Comparison of ENCODE assay signal across 3 cellular contexts in the genomic region with DNA sequence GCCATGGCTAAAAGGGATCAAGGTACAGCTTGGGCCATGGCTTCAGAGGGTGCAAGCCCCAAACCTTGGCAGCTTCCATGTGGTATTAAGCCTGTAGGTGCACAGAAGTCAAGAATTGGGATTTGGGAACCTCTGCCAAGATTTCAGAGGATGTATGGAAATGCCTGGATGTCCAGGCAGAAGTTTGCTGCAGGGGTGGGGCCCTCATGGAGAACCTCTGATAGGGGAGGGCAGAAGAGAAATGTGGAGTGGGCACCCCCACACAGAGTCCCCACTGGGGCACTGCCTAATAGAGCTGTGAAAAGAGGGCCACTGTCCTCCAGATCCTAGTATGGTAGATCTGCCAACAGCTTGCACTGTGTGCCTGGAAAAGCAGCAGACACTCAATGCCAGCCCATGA. TPM values are rescaled to one million over a fixed set of nuclear protein-coding genes. Genes with fewer than 3 reads are reported as not detected.
DNase-seq lines count a peak whose midpoint lies in the region; ATAC-seq, FAIRE-seq and TF ChIP-seq lines count a peak whose summit lies in the region.
"Not testable (repeated sequence)": the region's sequence is repeated elsewhere in the genome, so short reads cannot be mapped to it uniquely, and the experiment has no call there.

No MANE protein-coding gene starts in this region.

- BruUV-seq in K562 (replicated peaks; lab: Mats Ljungman, UMichigan) = not testable (repeated sequence)

- not testable (repeated sequence) for H3K9ac ChIP-seq in K562 (ENCODE audit: insufficient read depth in 1 of 2, low read depth in 2 of 2, low read length in 2 of 2); endodermal cell (ENCODE audit: extremely low read depth, low read length, poor library complexity, severe bottlenecking)

- CTCF ChIA-PET in HEK293 (lab: Yijun Ruan, JAX); K562 (lab: Yijun Ruan, JAX; ENCODE audit: low intra/inter-chr PET ratio): not testable (repeated sequence)

- not testable (repeated sequence) for H3K9me3 ChIP-seq in HEK293 (ENCODE audit: control insufficient read depth, insufficient read depth, low read depth, low read length); K562 (replicated peaks; ENCODE audit: control insufficient read depth, insufficient read depth, low read depth, low read length)
- peaks cover 27% of the 10 kb centered on the region for H3K9me3 ChIP-seq in endodermal cell (ENCODE audit: control insufficient read depth, low read length)

- not testable (repeated sequence) for H3K36me3 Mint-ChIP-seq in endodermal cell (ENCODE audit: low read depth)

- H3K27me3 ChIP-seq in K562 (ENCODE audit: control insufficient read depth in 2 of 2, insufficient read depth in 2 of 2, low read length in 2 of 2) = not testable (repeated sequence)
- peaks cover 17% of the 10 kb centered on the region for H3K27me3 ChIP-seq in endodermal cell (ENCODE audit: control insufficient read depth, insufficient read depth, low read length, poor library complexity, severe bottlenecking)

- TF ChIP-seq CTCF in HEK293 (tag by site-specific recombination; IDR thresholded peaks at IDR 0.05); K562 (IDR thresholded peaks at IDR 0.05 in 2 of 3, conservative IDR thresholded peaks at IDR 0.05 in 1 of 3; ENCODE audit: insufficient read depth in 2 of 3, low read depth in 1 of 3, low read length in 3 of 3); endodermal cell (conservative IDR thresholded peaks at IDR 0.05): not testable (repeated sequence)

- peaks cover 30% of the 10 kb centered on the region for H3K9me3 Mint-ChIP-seq in endodermal cell

- not testable (repeated sequence) for H3K4me3 Mint-ChIP-seq in endodermal cell

- not testable (repeated sequence) for TF ChIP-seq RAD21 in K562 (CRISPR knock-in tag; conservative IDR thresholded peaks at IDR 0.05 in 1 of 2, IDR thresholded peaks at IDR 0.05 in 1 of 2)

- H3K9me1 ChIP-seq in K562 (ENCODE audit: control insufficient read depth, insufficient read depth, low read length) = not testable (repeated sequence)

- POLR2A ChIA-PET in HEK293 (lab: Yijun Ruan, JAX); K562 (lab: Yijun Ruan, JAX): not testable (repeated sequence)

- DNase-seq in K562 (ENCODE audit: extremely low read depth in 1 of 4, low spot score in 3 of 4); endodermal cell: not testable (repeated sequence)

- not testable (repeated sequence) for H3K27me3 Mint-ChIP-seq in endodermal cell (ENCODE audit: insufficient read depth)

- H3K4me3 ChIP-seq in HEK293 (ENCODE audit: low read depth, low read length); K562: not testable (repeated sequence)
- H3K4me3 ChIP-seq in endodermal cell (ENCODE audit: low read length) = peak overlapping the region; percentile 29

- not testable (repeated sequence) for FAIRE-seq in K562 (lab: Jason Lieb, UNC)

- H4K20me1 ChIP-seq in K562 (replicated peaks; ENCODE audit: control insufficient read depth, insufficient read depth, low read length) = not testable (repeated sequence)

- in situ Hi-C loops in K562 (cut with MboI) = not testable (repeated sequence)

- not testable (repeated sequence) for ATAC-seq in K562

- not testable (repeated sequence) for H3K4me2 ChIP-seq in K562 (ENCODE audit: insufficient read depth, low read length)

- intact Hi-C loops in K562 (cut with micrococcal nuclease) = not testable (repeated sequence)

- H3K36me3 ChIP-seq in HEK293 (ENCODE audit: control insufficient read depth in 2 of 2, insufficient read depth in 1 of 2, low read length in 2 of 2); K562 (ENCODE audit: control insufficient read depth, insufficient read depth, low read length); endodermal cell (ENCODE audit: control insufficient read depth, insufficient read depth, low read length): not testable (repeated sequence)

- not testable (repeated sequence) for H3K79me2 ChIP-seq in K562 (ENCODE audit: control insufficient read depth, insufficient read depth, low read length)

- H3K27ac ChIP-seq in HEK293 (ENCODE audit: extremely low read depth, low read depth, low read length); K562 (ENCODE audit: extremely low read depth, low read depth, low read length); endodermal cell (ENCODE audit: low read depth, low read length): not testable (repeated sequence)

- TF ChIP-seq EP300 in K562 (IDR thresholded peaks at IDR 0.05; ENCODE audit: low read length) = not testable (repeated sequence)

- not testable (repeated sequence) for TF ChIP-seq POLR2A in K562 (conservative IDR thresholded peaks at IDR 0.05)

- H2AFZ ChIP-seq in K562 (ENCODE audit: low read depth, low read length) = not testable (repeated sequence)

- H3K4me1 ChIP-seq in HEK293 (ENCODE audit: control insufficient read depth, insufficient read depth, low read length); K562 (replicated peaks in 1 of 2; ENCODE audit: control insufficient read depth in 2 of 2, insufficient read depth in 2 of 2, low read length in 2 of 2); endodermal cell (ENCODE audit: control insufficient read depth, insufficient read depth, low read length): not testable (repeated sequence)

- not testable (repeated sequence) for H3K4me1 Mint-ChIP-seq in endodermal cell

- H3K27ac Mint-ChIP-seq in endodermal cell = not testable (repeated sequence)

TF ChIP-seq in HEK293, 187 proteins besides CTCF, POLR2A, EP300 and RAD21:
- TF ChIP-seq SETDB1 (IDR thresholded peaks at IDR 0.05; ENCODE audit: insufficient read length, low read length) = peak; percentile 67

TF ChIP-seq in K562, 482 proteins besides CTCF, POLR2A, EP300 and RAD21:
- TF ChIP-seq, protein P1, sequence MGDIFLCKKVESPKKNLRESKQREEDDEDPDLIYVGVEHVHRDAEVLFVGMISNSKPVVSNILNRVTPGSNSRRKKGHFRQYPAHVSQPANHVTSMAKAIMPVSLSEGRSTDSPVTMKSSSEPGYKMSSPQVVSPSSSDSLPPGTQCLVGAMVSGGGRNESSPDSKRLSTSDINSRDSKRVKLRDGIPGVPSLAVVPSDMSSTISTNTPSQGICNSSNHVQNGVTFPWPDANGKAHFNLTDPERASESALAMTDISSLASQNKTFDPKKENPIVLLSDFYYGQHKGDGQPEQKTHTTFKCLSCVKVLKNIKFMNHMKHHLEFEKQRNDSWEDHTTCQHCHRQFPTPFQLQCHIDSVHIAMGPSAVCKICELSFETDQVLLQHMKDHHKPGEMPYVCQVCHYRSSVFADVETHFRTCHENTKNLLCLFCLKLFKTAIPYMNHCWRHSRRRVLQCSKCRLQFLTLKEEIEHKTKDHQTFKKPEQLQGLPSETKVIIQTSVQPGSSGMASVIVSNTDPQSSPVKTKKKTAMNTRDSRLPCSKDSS (IDR thresholded peaks at IDR 0.05; ENCODE audit: low read depth, partially characterized antibody) = peak; percentile 43
- TF ChIP-seq CBX3 (IDR thresholded peaks at IDR 0.05; ENCODE audit: borderline replicate concordance in 1 of 2, low read length in 2 of 2) (peak in 1 of 2 experiments; percentile 33; a peak in 1 of 3 replicates), TRIM28 (IDR thresholded peaks at IDR 0.05) (peak; percentile 70; the same call in 1 of the 2 replicates), CBX5 (IDR thresholded peaks at IDR 0.05; ENCODE audit: borderline replicate concordance, low read depth) (0 out of 2 replicates have a peak, but pooled peaks have one; percentile 30)

RNA-seq across cellular contexts. Expression of a gene that starts 22.5 kb away (rescaled TPM):
- 13.8 and 49.6 TPM in 2 replicates for total RNA-seq in K562 (2011; cell fraction: chromatin; rRNA removed; ENCODE audit: low replicate concordance)
- 9.2 and 10.9 TPM in 2 replicates for total RNA-seq in K562 (2011; cell fraction: nucleolus; rRNA removed)
- total RNA-seq in K562 (2011; cell fraction: nucleoplasm; rRNA removed) = 19.1 and 21.8 TPM in 2 replicates
- total RNA-seq in K562 (2014; rRNA removed) (65.3 and 66.4 TPM in 2 replicates), K562 (2014; rRNA removed; fragmentation: Illumina TruSeq; extraction: Trizol) (74.5 and 82.5 TPM in 2 replicates), K562 (2015; rRNA removed; fragmentation: Illumina TruSeq; extraction: Trizol) (48.3 and 49.4 TPM in 2 replicates), K562 (2021) (73.3 and 74.1 TPM in 2 replicates), endodermal cell (10 to 100 TPM; 50.2 to 87.3 TPM)
- polyA plus RNA-seq in K562 (2011; rRNA removed) (56.3 and 84.6 TPM in 2 replicates), K562 (2014; fragmentation: Illumina TruSeq; extraction: Trizol) (58.4 and 64.8 TPM in 2 replicates), K562 (2014; fragmentation: Nextera tagmentation; extraction: Ambion mirVana) (10 to 100 TPM; 29.7 to 32.0 TPM), K562 (2014; rRNA removed) (92.2 and 108 TPM in 2 replicates)
- polyA plus RNA-seq in K562 (2011; cell fraction: cytosol; rRNA removed) = 13.5 and 17.5 TPM in 2 replicates
- polyA plus RNA-seq in K562 (2011; cell fraction: nucleus; rRNA removed) = 11.9 and 16.0 TPM in 2 replicates
- 51.0 and 59.8 TPM in 2 replicates for polyA plus RNA-seq in K562 (2012)
- 39.0 and 55.8 TPM in 2 replicates for polyA minus RNA-seq in K562 (2011; rRNA and poly(A)+ RNA removed)
- 17.4 and 24.0 TPM in 2 replicates for polyA minus RNA-seq in K562 (2011; cell fraction: cytosol; rRNA and poly(A)+ RNA removed)
- polyA minus RNA-seq in K562 (2011; cell fraction: nucleus; rRNA and poly(A)+ RNA removed) = 12.3 and 20.1 TPM in 2 replicates
- 46.2 TPM for polyA plus RNA-seq in endodermal cell (2013, experiment 1 of 2)
- 44.8 TPM for polyA plus RNA-seq in endodermal cell (2013, experiment 2 of 2)
